Comparison of ENCODE assay signal across 1 cellular context in genomic region chr5:669111-669841, GRCh38.
TF ChIP-seq lines count a peak whose summit lies in the region.

No MANE protein-coding gene starts in this region.

TF ChIP-seq in HEK293, 187 proteins besides CTCF, POLR2A, EP300 and RAD21 (continued from another document):
- TF ChIP-seq PRDM6 (tag by site-specific recombination; IDR thresholded peaks at IDR 0.05) (no peak), ZNF398 (tag by site-specific recombination; IDR thresholded peaks at IDR 0.05) (no peak), ZNF549 (tag by site-specific recombination; IDR thresholded peaks at IDR 0.05) (no peak), EGR2 (tag by site-specific recombination; IDR thresholded peaks at IDR 0.05; ENCODE audit: low read depth) (no peak), ZNF580 (tag by site-specific recombination; IDR thresholded peaks at IDR 0.05) (no peak), ZBTB21 (tag by site-specific recombination; IDR thresholded peaks at IDR 0.05) (no peak), ZNF248 (tag by site-specific recombination; IDR thresholded peaks at IDR 0.05) (no peak), ZNF433 (tag by site-specific recombination; IDR thresholded peaks at IDR 0.05; ENCODE audit: low read depth) (no peak), ZNF585B (tag by site-specific recombination; IDR thresholded peaks at IDR 0.05) (no peak), ZXDB (tag by site-specific recombination; IDR thresholded peaks at IDR 0.05) (no peak), ZNF280D (tag by site-specific recombination; IDR thresholded peaks at IDR 0.05) (no peak), ZNF777 (tag by site-specific recombination; IDR thresholded peaks at IDR 0.05; ENCODE audit: borderline replicate concordance) (no peak), PATZ1 (tag by site-specific recombination; IDR thresholded peaks at IDR 0.05) (peak; percentile 52; the same call in 1 of the 2 replicates), BCL11B (tag by site-specific recombination; IDR thresholded peaks at IDR 0.05; ENCODE audit: low read depth) (peak; percentile 85; the same call in 1 of the 2 replicates), ZNF140 (tag by site-specific recombination; IDR thresholded peaks at IDR 0.05) (no peak), ZNF510 (tag by site-specific recombination; IDR thresholded peaks at IDR 0.05; ENCODE audit: insufficient replicate concordance) (no peak), KLF7 (tag by site-specific recombination; IDR thresholded peaks at IDR 0.05; ENCODE audit: borderline replicate concordance) (no peak), ZNF658 (tag by site-specific recombination; IDR thresholded peaks at IDR 0.05) (no peak), GLIS2 (tag by site-specific recombination; IDR thresholded peaks at IDR 0.05) (peak; percentile 62), ZBTB8A (tag by site-specific recombination; IDR thresholded peaks at IDR 0.05) (peak; percentile 52)
- TF ChIP-seq, protein P1, sequence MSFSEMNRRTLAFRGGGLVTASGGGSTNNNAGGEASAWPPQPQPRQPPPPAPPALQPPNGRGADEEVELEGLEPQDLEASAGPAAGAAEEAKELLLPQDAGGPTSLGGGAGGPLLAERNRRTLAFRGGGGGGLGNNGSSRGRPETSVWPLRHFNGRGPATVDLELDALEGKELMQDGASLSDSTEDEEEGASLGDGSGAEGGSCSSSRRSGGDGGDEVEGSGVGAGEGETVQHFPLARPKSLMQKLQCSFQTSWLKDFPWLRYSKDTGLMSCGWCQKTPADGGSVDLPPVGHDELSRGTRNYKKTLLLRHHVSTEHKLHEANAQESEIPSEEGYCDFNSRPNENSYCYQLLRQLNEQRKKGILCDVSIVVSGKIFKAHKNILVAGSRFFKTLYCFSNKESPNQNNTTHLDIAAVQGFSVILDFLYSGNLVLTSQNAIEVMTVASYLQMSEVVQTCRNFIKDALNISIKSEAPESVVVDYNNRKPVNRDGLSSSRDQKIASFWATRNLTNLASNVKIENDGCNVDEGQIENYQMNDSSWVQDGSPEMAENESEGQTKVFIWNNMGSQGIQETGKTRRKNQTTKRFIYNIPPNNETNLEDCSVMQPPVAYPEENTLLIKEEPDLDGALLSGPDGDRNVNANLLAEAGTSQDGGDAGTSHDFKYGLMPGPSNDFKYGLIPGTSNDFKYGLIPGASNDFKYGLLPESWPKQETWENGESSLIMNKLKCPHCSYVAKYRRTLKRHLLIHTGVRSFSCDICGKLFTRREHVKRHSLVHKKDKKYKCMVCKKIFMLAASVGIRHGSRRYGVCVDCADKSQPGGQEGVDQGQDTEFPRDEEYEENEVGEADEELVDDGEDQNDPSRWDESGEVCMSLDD (tag by site-specific recombination; IDR thresholded peaks at IDR 0.05), result peak; percentile 71
